22 cellular contexts compared by ENCODE assay signal in the genomic region with DNA sequence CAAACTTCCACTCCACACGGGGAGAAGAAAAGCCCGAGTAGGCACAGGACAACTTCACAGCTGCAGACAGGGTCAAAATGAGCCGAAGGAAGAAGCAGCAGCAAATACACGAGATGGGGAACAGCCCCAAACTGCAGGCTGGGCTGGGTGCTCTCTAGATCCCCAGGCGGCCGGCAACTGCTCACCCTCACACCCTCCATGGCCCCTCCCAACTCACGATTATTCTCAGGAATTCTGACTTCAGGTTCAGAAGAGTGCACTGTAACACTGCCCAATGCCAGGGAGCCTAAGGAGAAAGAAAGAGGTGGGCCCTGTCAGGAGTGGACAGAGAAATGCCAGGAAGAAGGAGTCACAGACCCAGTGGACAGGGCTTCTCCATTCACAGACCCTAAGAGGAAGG. TPM values are rescaled to one million over a fixed set of nuclear protein-coding genes. Genes with fewer than 3 reads are reported as not detected.
A peak's percentile ranks its signal among the peaks of the same experiment; 100 is the strongest.
DNase-seq lines count a peak whose midpoint lies in the region; ATAC-seq and TF ChIP-seq lines count a peak whose summit lies in the region.
"Had no signal": no experiment of that assay in that cellular context is flagged by ENCODE, and none has a peak within 500 bp of the region (broad histone marks: within the 10 kb centered on the region; RNA-seq: fewer than 3 reads in every experiment).

No MANE protein-coding gene starts in this region.

- H3K27ac ChIP-seq in cardiac muscle cell (peak overlapping the region; percentile 75), left lung (no peak overlapping the region), upper lobe of right lung (no peak overlapping the region), foreskin keratinocyte (no peak overlapping the region)
- H3K27ac ChIP-seq: BLaER1, GM23248, HL-60 had no signal

- no peak overlapping the region for H3K4me3 Mint-ChIP-seq in stimulated activated effector memory CD8-positive, alpha-beta T cell treated with anti-CD3 and anti-CD28 coated beads, Interleukin-12 subunit alpha, Interleukin-12 subunit beta, amount 100 ng/mL, for 72 hours
- H3K4me3 Mint-ChIP-seq: CD14-positive monocyte; CD8-positive, alpha-beta T cell had no signal

- H3K4me1 ChIP-seq in cardiac muscle cell (ENCODE audit: low read depth) (peaks cover 30% of the 10 kb centered on the region), left lung (peaks cover 0 to 58% of the 10 kb centered on the region in 2 donors), upper lobe of right lung (peaks cover 19% of the 10 kb centered on the region), foreskin keratinocyte (peaks cover 12% of the 10 kb centered on the region)
- H3K4me1 ChIP-seq: BLaER1 had no signal

- peak overlapping the region; percentile 10 for H3K27ac Mint-ChIP-seq in stimulated activated effector memory CD8-positive, alpha-beta T cell treated with anti-CD3 and anti-CD28 coated beads, Interleukin-12 subunit alpha, Interleukin-12 subunit beta, amount 100 ng/mL, for 72 hours
- H3K27ac Mint-ChIP-seq: CD8-positive, alpha-beta T cell had no signal

- peaks cover 35% of the 10 kb centered on the region for H3K36me3 ChIP-seq in cardiac muscle cell
- H3K36me3 ChIP-seq in left lung = peaks cover 3 to 40% of the 10 kb centered on the region in 2 donors
- peaks cover 36% of the 10 kb centered on the region for H3K36me3 ChIP-seq in upper lobe of right lung

- no peak for ATAC-seq in Right ventricle myocardium inferior
- peak; percentile 36 for ATAC-seq in left lung
- ATAC-seq in stimulated activated effector memory CD8-positive, alpha-beta T cell treated with anti-CD3 and anti-CD28 coated beads, Interleukin-12 subunit alpha, Interleukin-12 subunit beta, amount 100 ng/mL, for 72 hours = no peak
- ATAC-seq in upper lobe of right lung = peak; percentile 52
- no peak for ATAC-seq in foreskin keratinocyte
- no peak for ATAC-seq in GM19351 (IDR thresholded peaks at IDR 0.05; ENCODE audit: unreplicated experiment)
- ATAC-seq: CD8-positive, alpha-beta T cell had no signal

- intact Hi-C loops in Right ventricle myocardium inferior (cut with DNase I) = no loop called here
- intact Hi-C loops in left lung (cut with DNase I) = no loop called here
- intact Hi-C loops in upper lobe of right lung (cut with DNase I) = no loop called here

- DNase-seq in cardiac muscle cell (ENCODE audit: low read depth in 1 of 2, low spot score in 1 of 2) = peak in 1 of 2 donors; percentile 29
- DNase-seq in Right ventricle myocardium inferior (ENCODE audit: missing footprints) = no peak
- DNase-seq in left lung = no peak
- DNase-seq in stimulated activated effector memory CD8-positive, alpha-beta T cell treated with anti-CD3 and anti-CD28 coated beads, Interleukin-12 subunit alpha, Interleukin-12 subunit beta, amount 100 ng/mL, for 72 hours (ENCODE audit: low spot score in 2 of 2) = no peak
- peak; percentile 57 for DNase-seq in upper lobe of right lung
- no peak for DNase-seq in foreskin keratinocyte
- no peak for DNase-seq in NCI-H146 (lab: John Stamatoyannopoulos, UW)
- DNase-seq: 8988T; Calu3; CD8-positive, alpha-beta T cell; DND-41; EL; HCEC 1CT had no signal

- H3K9me3 ChIP-seq in cardiac muscle cell (ENCODE audit: low read depth) = no peaks in the 10 kb centered on the region
- H3K9me3 ChIP-seq in left lung = no peaks in the 10 kb centered on the region
- H3K9me3 ChIP-seq in upper lobe of right lung = no peaks in the 10 kb centered on the region
- H3K9me3 ChIP-seq: BLaER1 had no signal

- H3K4me1 Mint-ChIP-seq in stimulated activated effector memory CD8-positive, alpha-beta T cell treated with anti-CD3 and anti-CD28 coated beads, Interleukin-12 subunit alpha, Interleukin-12 subunit beta, amount 100 ng/mL, for 72 hours = no peaks in the 10 kb centered on the region

- H3K9me3 Mint-ChIP-seq in stimulated activated effector memory CD8-positive, alpha-beta T cell treated with anti-CD3 and anti-CD28 coated beads, Interleukin-12 subunit alpha, Interleukin-12 subunit beta, amount 100 ng/mL, for 72 hours = no peaks in the 10 kb centered on the region
- H3K9me3 Mint-ChIP-seq: CD8-positive, alpha-beta T cell had no signal

- TF ChIP-seq CTCF in cardiac muscle cell (IDR thresholded peaks at IDR 0.05; ENCODE audit: low read depth, low read length) (no peak), left lung (IDR thresholded peaks at IDR 0.05) (no peak), upper lobe of right lung (IDR thresholded peaks at IDR 0.05) (no peak), foreskin keratinocyte (conservative IDR thresholded peaks at IDR 0.05) (no peak)

- H3K4me3 ChIP-seq in cardiac muscle cell (no peak overlapping the region), left lung (no peak overlapping the region), upper lobe of right lung (no peak overlapping the region)
- H3K4me3 ChIP-seq: BLaER1, GM23248 had no signal

- H3K27me3 ChIP-seq in cardiac muscle cell = no peaks in the 10 kb centered on the region
- no peaks in the 10 kb centered on the region for H3K27me3 ChIP-seq in left lung
- no peaks in the 10 kb centered on the region for H3K27me3 ChIP-seq in upper lobe of right lung
- no peaks in the 10 kb centered on the region for H3K27me3 ChIP-seq in foreskin keratinocyte
- H3K27me3 ChIP-seq: BLaER1 had no signal

- H3K36me3 Mint-ChIP-seq in stimulated activated effector memory CD8-positive, alpha-beta T cell treated with anti-CD3 and anti-CD28 coated beads, Interleukin-12 subunit alpha, Interleukin-12 subunit beta, amount 100 ng/mL, for 72 hours = peaks cover 29% of the 10 kb centered on the region

RNA-seq across cellular contexts. Expression of gene F11R, which starts 19.9 kb away (rescaled TPM):
- 68.1 and 93.7 TPM in 2 replicates for total RNA-seq in cardiac muscle cell
- 90.1 and 139 TPM in 2 replicates for polyA plus RNA-seq in cardiac muscle cell
- total RNA-seq in Right ventricle myocardium inferior = 9.8 TPM
- 100 to 1,000 TPM; 142 to 164 TPM for total RNA-seq in left lung
- 167 TPM for total RNA-seq in upper lobe of right lung
- 121 and 143 TPM in 2 replicates for total RNA-seq in foreskin keratinocyte
- 47.6 and 50.7 TPM in 2 replicates for polyA plus RNA-seq in foreskin keratinocyte

RNA-seq across cellular contexts. Expression of gene TSTD1, which starts 37.7 kb away (rescaled TPM):
- total RNA-seq in cardiac muscle cell (262 and 347 TPM in 2 replicates), Right ventricle myocardium inferior (10.5 TPM), left lung (10 to 100 TPM; 35.1 to 73.5 TPM), upper lobe of right lung (50.6 TPM), foreskin keratinocyte (96.4 and 98.1 TPM in 2 replicates)
- polyA plus RNA-seq in cardiac muscle cell (393 and 448 TPM in 2 replicates), foreskin keratinocyte (140 and 153 TPM in 2 replicates)
- total RNA-seq: G401, GM23248, HT1080 had no signal
- polyA plus RNA-seq: GM23248 had no signal

RNA-seq across cellular contexts. Expression of gene USF1, which starts 44.7 kb away (rescaled TPM):
- total RNA-seq in cardiac muscle cell (110 and 127 TPM in 2 replicates), Right ventricle myocardium inferior (33.7 TPM), left lung (10 to 100 TPM; 56.1 to 72.4 TPM), upper lobe of right lung (67.6 TPM), foreskin keratinocyte (38.5 and 39.0 TPM in 2 replicates)
- polyA plus RNA-seq in cardiac muscle cell (33.7 and 45.5 TPM in 2 replicates), foreskin keratinocyte (30.9 and 31.0 TPM in 2 replicates)

RNA-seq across cellular contexts. Expression of gene ITLN2, which starts 46.5 kb away (rescaled TPM):
- not detected in 2 replicates for total RNA-seq in cardiac muscle cell
- not detected in 2 replicates for polyA plus RNA-seq in cardiac muscle cell
- total RNA-seq in Right ventricle myocardium inferior = not detected
- 1 to 10 TPM; 1.5 to 1.8 TPM for total RNA-seq in left lung
- total RNA-seq in upper lobe of right lung = 44.1 TPM
- total RNA-seq in foreskin keratinocyte = not detected in 2 replicates
- not detected in 2 replicates for polyA plus RNA-seq in foreskin keratinocyte
- total RNA-seq: A673; Calu3; CD8-positive, alpha-beta T cell; G401; GM23248; HT1080 had no signal
- polyA plus RNA-seq: AG04450, CD14-positive monocyte, GM23248 had no signal

Comparison
In these comparisons a context has a peak if more than half of its experiments do, and no peak if none do; other contexts are left out.
1. ATAC-seq: peak in left lung (single experiment) and upper lobe of right lung (single experiment); none in Right ventricle myocardium inferior (single experiment), stimulated activated effector memory CD8-positive, alpha-beta T cell treated with anti-CD3 and anti-CD28 coated beads, Interleukin-12 subunit alpha, Interleukin-12 subunit beta, amount 100 ng/mL, for 72 hours (single experiment), foreskin keratinocyte (single experiment) and GM19351 (single experiment).